ENCODE assay signal across 16 cellular contexts in the genomic region with DNA sequence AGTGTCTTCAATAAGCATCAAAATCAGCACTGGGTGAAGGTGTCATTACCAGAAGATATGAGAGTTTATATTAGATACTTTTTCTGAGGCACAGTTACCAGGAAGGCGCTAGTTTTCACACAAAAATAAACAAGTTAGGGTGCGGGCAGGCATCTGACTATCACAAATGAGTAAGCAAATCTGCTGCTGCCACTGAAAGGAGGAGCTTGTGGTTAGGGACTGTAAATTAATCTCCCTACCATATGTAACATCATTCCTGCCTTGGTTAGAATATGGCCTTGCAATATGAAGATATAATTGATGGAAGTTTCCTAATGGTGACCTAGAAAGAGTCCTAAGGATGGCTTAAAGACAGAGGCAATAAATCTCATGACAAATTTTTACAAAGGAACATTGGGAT. TPM values are rescaled to one million over a fixed set of nuclear protein-coding genes. Genes with fewer than 3 reads are reported as not detected.
DNase-seq lines count a peak whose midpoint lies in the region; ATAC-seq, FAIRE-seq and TF ChIP-seq lines count a peak whose summit lies in the region.
"Had no signal": no experiment of that assay in that cellular context is flagged by ENCODE, and none has a peak within 500 bp of the region (broad histone marks: within the 10 kb centered on the region; RNA-seq: fewer than 3 reads in every experiment).

No MANE protein-coding gene starts in this region.

- TF ChIP-seq POLR2A in GM12878 (IDR thresholded peaks at IDR 0.05; ENCODE audit: low read depth, low read length), result no peak
- TF ChIP-seq POLR2A in H54 (IDR thresholded peaks at IDR 0.05; ENCODE audit: low read depth, low read length), result no peak

- H3K27ac Mint-ChIP-seq in activated CD8-positive, alpha-beta memory T cell treated with anti-CD3 and anti-CD28 coated beads, Interleukin-2, amount 10 ng/mL, durations not matched to agents 7 days and 5 days, result no peak overlapping the region

- H4K20me1 ChIP-seq in GM12878 (ENCODE audit: control insufficient read depth, insufficient read depth), result no peaks in the 10 kb centered on the region

- no peak for TF ChIP-seq CTCF in GM12878 (IDR thresholded peaks at IDR 0.05 in 2 of 3, conservative IDR thresholded peaks at IDR 0.05 in 1 of 3; ENCODE audit: control insufficient read depth in 2 of 3, extremely low read depth in 1 of 3, insufficient read depth in 1 of 3, low read depth in 3 of 3, low read length in 3 of 3)

- CTCF ChIA-PET in activated CD8-positive, alpha-beta memory T cell treated with anti-CD3 and anti-CD28 coated beads, Interleukin-2, amount 10 ng/mL, durations not matched to agents 7 days and 5 days (lab: Charles Lee), result interaction anchor here (1.0 to 7.5 kb wide), 5 partner anchors 10 to 564 kb away, joined by 3 to 86 read pairs (median 7); a partner anchor contains a TSS
- CTCF ChIA-PET in GM12878 (lab: Yijun Ruan, JAX), result interaction anchor here (1.3 to 13.1 kb wide), 9 partner anchors 64 to 564 kb away, joined by 3 to 134 read pairs (median 27); a partner anchor contains a TSS

- H3K36me3 Mint-ChIP-seq in activated CD8-positive, alpha-beta memory T cell treated with anti-CD3 and anti-CD28 coated beads, Interleukin-2, amount 10 ng/mL, durations not matched to agents 7 days and 5 days, result peaks cover 7% of the 10 kb centered on the region

- WGBS in GM12878 (ENCODE audit: insufficient coverage, insufficient replicate concordance, low lambda C conversion rate, missing lambda C conversion rate), result 29% methylated on average over 2 of the region's 2 CpGs

- H3K9ac ChIP-seq in GM12878 (ENCODE audit: control insufficient read depth, insufficient read depth, low read length) (no peak overlapping the region), skeletal muscle satellite cell (ENCODE audit: low read depth, low read length) (no peak overlapping the region)

- RAD21 ChIA-PET in GM12878 (lab: Charles Lee; ENCODE audit: unreplicated experiment), result interaction anchor here (1.0 to 2.9 kb wide), 5 partner anchors 107 to 563 kb away, joined by 3 to 14 read pairs (median 7); no protein-coding TSS in a partner anchor

- BruUV-seq in GM12878 (replicated peaks; lab: Mats Ljungman, UMichigan), result no TSS peak

- POLR2A ChIA-PET in GM12878 (lab: Charles Lee), result no interaction called here

- TF ChIP-seq EP300 in GM12878 (IDR thresholded peaks at IDR 0.05; ENCODE audit: borderline replicate concordance in 1 of 2, control insufficient read depth in 1 of 2, low read depth in 2 of 2, low read length in 2 of 2), result no peak

- H3K27me3 ChIP-seq in GM12878 (replicated peaks in 1 of 2; ENCODE audit: control insufficient read depth in 2 of 2, insufficient read depth in 2 of 2, low read length in 1 of 2) (no peaks in the 10 kb centered on the region), skeletal muscle satellite cell (ENCODE audit: control insufficient read depth, insufficient read depth, low read length) (no peaks in the 10 kb centered on the region)
- H3K27me3 ChIP-seq: colonic mucosa, stomach had no signal

- H3K36me3 ChIP-seq in GM12878 (ENCODE audit: control insufficient read depth in 2 of 2, insufficient read depth in 2 of 2, low read length in 1 of 2) (no peaks in the 10 kb centered on the region), skeletal muscle satellite cell (ENCODE audit: insufficient read depth, low read length) (no peaks in the 10 kb centered on the region)
- H3K36me3 ChIP-seq: colonic mucosa, HAP-1, left ventricle myocardium inferior, stomach had no signal

- DNase-seq in activated CD8-positive, alpha-beta memory T cell treated with anti-CD3 and anti-CD28 coated beads, Interleukin-2, amount 10 ng/mL, durations not matched to agents 7 days and 5 days, result peak; percentile 64
- no peak for DNase-seq in activated CD8-positive, alpha-beta memory T cell treated with anti-CD3 and anti-CD28 coated beads for 24 hours
- DNase-seq in NCI-H526 treated with DMSO at 0.1 percent for 48 hours (lab: John Stamatoyannopoulos, UW) (peak; percentile 15), GM12878 (ENCODE audit: low read depth, low spot score) (no peak), H54 (ENCODE audit: insufficient read length, low spot score) (no peak)
- DNase-seq: activated CD4-positive, CD25-positive, alpha-beta regulatory T cell; AML-193; colonic mucosa; left ventricle myocardium inferior; nucleus accumbens; stimulated activated CD4-positive, alpha-beta T cell treated with anti-CD3 and anti-CD28 coated beads, Interleukin-1b, Interleukin-23, amount 100 ng/mL, for 48 hours; stomach had no signal

- H3K27ac ChIP-seq in GM12878 (ENCODE audit: control insufficient read depth, insufficient read depth), result no peak overlapping the region
- H3K27ac ChIP-seq: colonic mucosa, left ventricle myocardium inferior, stomach had no signal

- SMC1A ChIA-PET in GM12878 (lab: Charles Lee; ENCODE audit: uncharacterized antibody, unreplicated experiment), result interaction anchor here (1.0 to 7.3 kb wide), 11 partner anchors 22 to 1287 kb away, joined by 3 to 112 read pairs (median 4); a partner anchor contains a TSS

- peaks cover 23% of the 10 kb centered on the region for H3K4me1 Mint-ChIP-seq in activated CD8-positive, alpha-beta memory T cell treated with anti-CD3 and anti-CD28 coated beads, Interleukin-2, amount 10 ng/mL, durations not matched to agents 7 days and 5 days

- H3K4me3 ChIP-seq in GM12878, result no peak overlapping the region
- H3K4me3 ChIP-seq in skeletal muscle satellite cell (ENCODE audit: low read length), result no peak overlapping the region
- H3K4me3 ChIP-seq: colonic mucosa, HAP-1, left ventricle myocardium inferior, stomach had no signal

- H3K4me2 ChIP-seq in GM12878 (ENCODE audit: control insufficient read depth, insufficient read depth), result no peak overlapping the region
- peak overlapping the region; percentile 5 for H3K4me2 ChIP-seq in skeletal muscle satellite cell (ENCODE audit: low read length)

- peaks cover 22% of the 10 kb centered on the region for H3K27me3 Mint-ChIP-seq in activated CD8-positive, alpha-beta memory T cell treated with anti-CD3 and anti-CD28 coated beads, Interleukin-2, amount 10 ng/mL, durations not matched to agents 7 days and 5 days

- H3K9me3 ChIP-seq in GM12878 (replicated peaks; ENCODE audit: control insufficient read depth, insufficient read depth, low read length) (no peaks in the 10 kb centered on the region), skeletal muscle satellite cell (replicated peaks; ENCODE audit: low read length) (no peaks in the 10 kb centered on the region)
- H3K9me3 ChIP-seq: colonic mucosa, HAP-1, left ventricle myocardium inferior, stomach had no signal

- intact Hi-C loops in GM12878 (cut with micrococcal nuclease; ENCODE audit: unreplicated experiment), result loop anchor here (10.0 kb wide), 1 partner anchor 1146 kb away; no protein-coding TSS in a partner anchor

- no peak overlapping the region for H2AFZ ChIP-seq in GM12878 (ENCODE audit: control insufficient read depth, low read depth, low read length)

- H3K79me2 ChIP-seq in GM12878 (ENCODE audit: control insufficient read depth, insufficient read depth, low read length), result no peaks in the 10 kb centered on the region

- peak; percentile 58 for ATAC-seq in activated CD8-positive, alpha-beta memory T cell treated with anti-CD3 and anti-CD28 coated beads, Interleukin-2, amount 10 ng/mL, durations not matched to agents 7 days and 5 days
- ATAC-seq in GM12878 (peak; percentile 36; the same call in 2 of the 3 replicates), GM21515 (IDR thresholded peaks at IDR 0.05; ENCODE audit: unreplicated experiment) (no peak), HG03025 (IDR thresholded peaks at IDR 0.05; ENCODE audit: low FRiP score, unreplicated experiment) (no peak)

- TF ChIP-seq RAD21 in GM12878 (IDR thresholded peaks at IDR 0.05; ENCODE audit: insufficient read depth, low read depth, low read length), result no peak

- no peak overlapping the region for H3K4me3 Mint-ChIP-seq in activated CD8-positive, alpha-beta memory T cell treated with anti-CD3 and anti-CD28 coated beads, Interleukin-2, amount 10 ng/mL, durations not matched to agents 7 days and 5 days

- H3K4me1 ChIP-seq in GM12878 (ENCODE audit: control insufficient read depth, insufficient read depth, low read length), result no peaks in the 10 kb centered on the region
- H3K4me1 ChIP-seq in skeletal muscle satellite cell (ENCODE audit: control insufficient read depth, insufficient read depth, low read length), result peaks cover 36% of the 10 kb centered on the region
- H3K4me1 ChIP-seq: colonic mucosa had no signal

- in situ Hi-C loops in GM12878 (cut with MboI), result no loop called here

- H3K9me3 Mint-ChIP-seq in activated CD8-positive, alpha-beta memory T cell treated with anti-CD3 and anti-CD28 coated beads, Interleukin-2, amount 10 ng/mL, durations not matched to agents 7 days and 5 days (ENCODE audit: low read depth), result peaks cover 2% of the 10 kb centered on the region

- no peak for FAIRE-seq in GM12878 (lab: Jason Lieb, UNC)
- FAIRE-seq in H54 (lab: Jason Lieb, UNC), result no peak

RNA-seq across cellular contexts. Expression of a gene that starts 19.5 kb away (rescaled TPM):
- total RNA-seq in activated CD8-positive, alpha-beta memory T cell treated with anti-CD3 and anti-CD28 coated beads, Interleukin-2, amount 10 ng/mL, durations not matched to agents 7 days and 5 days, result 100 to 1,000 TPM; 100 to 133 TPM
- total RNA-seq in GM12878 (2013; cell fraction: nucleolus; rRNA removed), result 22.5 and 30.9 TPM in 2 replicates
- total RNA-seq in GM12878 (2014; rRNA removed) (98.9 and 127 TPM in 2 replicates), GM12878 (2014; rRNA removed; fragmentation: Illumina TruSeq; extraction: Trizol) (123 and 125 TPM in 2 replicates), GM12878 (2021) (119 TPM in 2 replicates)
- polyA plus RNA-seq in GM12878 (2011; ENCODE audit: low read depth), result 50.9 TPM
- polyA plus RNA-seq in GM12878 (2011; rRNA removed) (157 and 182 TPM in 2 replicates), GM12878 (2014; fragmentation: Illumina TruSeq; extraction: Trizol) (123 and 157 TPM in 2 replicates), GM12878 (2014; fragmentation: Nextera tagmentation; extraction: Ambion mirVana) (10 to 100 TPM; 45.6 to 79.5 TPM), GM12878 (2014; rRNA removed) (137 and 142 TPM in 2 replicates), GM12878 (2016; fragmentation: Nextera tagmentation; extraction: Ambion mirVana) (100 to 1,000 TPM; 202 to 210 TPM)
- 83.4 and 91.3 TPM in 2 replicates for polyA plus RNA-seq in GM12878 (2011; cell fraction: cytosol; rRNA removed)
- 57.1 and 85.9 TPM in 2 replicates for polyA plus RNA-seq in GM12878 (2011; cell fraction: nucleus; rRNA removed)
- polyA plus RNA-seq in GM12878 (2012), result 82.8 and 85.4 TPM in 2 replicates
- polyA minus RNA-seq in GM12878 (2011; rRNA and poly(A)+ RNA removed), result 26.5 and 28.2 TPM in 2 replicates
- polyA minus RNA-seq in GM12878 (2011; cell fraction: cytosol; rRNA and poly(A)+ RNA removed), result 29.9 and 32.7 TPM in 2 replicates
- 10.8 and 15.1 TPM in 2 replicates for polyA minus RNA-seq in GM12878 (2011; cell fraction: nucleus; rRNA and poly(A)+ RNA removed)
- total RNA-seq in skeletal muscle satellite cell (2012; rRNA removed), result 212 and 295 TPM in 2 replicates

RNA-seq across cellular contexts. Expression of a gene that starts 47.5 kb away (rescaled TPM):
- 10 to 100 TPM; 38.4 to 58.9 TPM for total RNA-seq in activated CD8-positive, alpha-beta memory T cell treated with anti-CD3 and anti-CD28 coated beads, Interleukin-2, amount 10 ng/mL, durations not matched to agents 7 days and 5 days
- 106 and 120 TPM in 2 replicates for total RNA-seq in GM12878 (2013; cell fraction: nucleolus; rRNA removed)
- total RNA-seq in GM12878 (2014; rRNA removed), result 13.1 and 14.1 TPM in 2 replicates
- total RNA-seq in GM12878 (2014; rRNA removed; fragmentation: Illumina TruSeq; extraction: Trizol), result 21.2 and 25.4 TPM in 2 replicates
- total RNA-seq in GM12878 (2021), result 12.0 and 15.3 TPM in 2 replicates
- polyA plus RNA-seq in GM12878 (2011; ENCODE audit: low read depth), result 3.6 TPM
- polyA plus RNA-seq in GM12878 (2011; rRNA removed), result 6.9 and 8.6 TPM in 2 replicates
- 2.5 and 4.8 TPM in 2 replicates for polyA plus RNA-seq in GM12878 (2011; cell fraction: cytosol; rRNA removed)
- 18.8 and 20.5 TPM in 2 replicates for polyA plus RNA-seq in GM12878 (2011; cell fraction: nucleus; rRNA removed)
- polyA plus RNA-seq in GM12878 (2012), result 6.2 and 9.2 TPM in 2 replicates
- 15.8 and 18.6 TPM in 2 replicates for polyA plus RNA-seq in GM12878 (2014; fragmentation: Illumina TruSeq; extraction: Trizol)
- 1 to 10 TPM; 5.3 to 5.7 TPM for polyA plus RNA-seq in GM12878 (2014; fragmentation: Nextera tagmentation; extraction: Ambion mirVana)
- 7.0 and 8.8 TPM in 2 replicates for polyA plus RNA-seq in GM12878 (2014; rRNA removed)
- 10 to 100 TPM; 19.6 to 22.6 TPM for polyA plus RNA-seq in GM12878 (2016; fragmentation: Nextera tagmentation; extraction: Ambion mirVana)
- polyA minus RNA-seq in GM12878 (2011; rRNA and poly(A)+ RNA removed), result 12.8 and 21.7 TPM in 2 replicates
- 5.7 and 7.0 TPM in 2 replicates for polyA minus RNA-seq in GM12878 (2011; cell fraction: cytosol; rRNA and poly(A)+ RNA removed)
- polyA minus RNA-seq in GM12878 (2011; cell fraction: nucleus; rRNA and poly(A)+ RNA removed), result 39.8 and 52.7 TPM in 2 replicates
- total RNA-seq in skeletal muscle satellite cell (2012; rRNA removed), result 7.4 and 7.6 TPM in 2 replicates

Comparison
In these comparisons a context has a peak if more than half of its experiments do, and no peak if none do; other contexts are left out.
1. DNase-seq: peak in activated CD8-positive, alpha-beta memory T cell treated with anti-CD3 and anti-CD28 coated beads, Interleukin-2, amount 10 ng/mL, durations not matched to agents 7 days and 5 days (single experiment) and NCI-H526 treated with DMSO at 0.1 percent for 48 hours (single experiment); none in activated CD8-positive, alpha-beta memory T cell treated with anti-CD3 and anti-CD28 coated beads for 24 hours (single experiment), GM12878 (single experiment) and H54 (single experiment).
2. ATAC-seq: peak in activated CD8-positive, alpha-beta memory T cell treated with anti-CD3 and anti-CD28 coated beads, Interleukin-2, amount 10 ng/mL, durations not matched to agents 7 days and 5 days (single experiment) and GM12878 (single experiment); none in GM21515 (single experiment) and HG03025 (single experiment).